In genomic region chr6:15606347-15606746, GRCh38 we compare ENCODE assay signal across 32 cellular contexts.
"Had no signal": no experiment of that assay in that cellular context is flagged by ENCODE, and none has a peak within 500 bp of the region (broad histone marks: within the 10 kb centered on the region; RNA-seq: fewer than 3 reads in every experiment).

No MANE protein-coding gene starts in this region.

- H3K9me3 ChIP-seq: adrenal gland, body of pancreas, breast epithelium had no signal

- H3K27me3 ChIP-seq: adrenal gland, body of pancreas, brain microvascular endothelial cell, breast epithelium had no signal

- H3K4me1 ChIP-seq: adrenal gland, body of pancreas, breast epithelium had no signal

- FAIRE-seq: astrocyte, TTC549 had no signal

- H3K27ac ChIP-seq: adrenal gland, body of pancreas, brain microvascular endothelial cell, breast epithelium, VCaP had no signal

- DNase-seq: activated B cell treated with CpG ODN at 0.5 μM for 24 hours; activated CD4-positive, alpha-beta memory T cell treated with anti-CD3 and anti-CD28 coated beads for 36 hours; activated CD4-positive, alpha-beta T cell treated with anti-CD3 and anti-CD28 coated beads for 4 hours; activated CD4-positive, alpha-beta T cell treated with anti-CD3 and anti-CD28 coated beads, Interleukin-2, amount 10 ng/mL, durations not matched to agents 24 days and 14 days; activated CD4-positive, alpha-beta T cell treated with anti-CD3 and anti-CD28 coated beads, Interleukin-2, amount 50 U/mL, for 1 hour; activated CD4-positive, alpha-beta T cell treated with anti-CD3 and anti-CD28 coated beads, Interleukin-2, amount 50 U/mL, for 4 hours; activated CD4-positive, CD25-positive, alpha-beta regulatory T cell treated with anti-CD3 and anti-CD28 coated beads, Interleukin-2, amount 50 U/mL, for 72 hours; activated CD8-positive, alpha-beta memory T cell treated with anti-CD3 and anti-CD28 coated beads, Interleukin-2, amount 50 U/mL, for 4 hours; activated CD8-positive, alpha-beta T cell treated with anti-CD3 and anti-CD28 coated beads for 36 hours; activated effector memory CD4-positive, alpha-beta T cell treated with anti-CD3 and anti-CD28 coated beads, Interleukin-2, amount 50 U/mL, for 16 hours; activated gamma-delta T cell treated with Interleukin-2 at 50 U/mL for 16 hours; activated naive CD4-positive, alpha-beta T cell; activated naive CD4-positive, alpha-beta T cell treated with anti-CD3 and anti-CD28 coated beads for 36 hours; activated naive CD4-positive, alpha-beta T cell treated with anti-CD3 and anti-CD28 coated beads, Interleukin-2, amount 50 U/mL, for 16 hours; activated naive CD8-positive, alpha-beta T cell treated with anti-CD3 and anti-CD28 coated beads for 36 hours; activated T-cell treated with anti-CD3 and anti-CD28 coated beads for 4 hours; activated T-cell treated with anti-CD3 and anti-CD28 coated beads, Interleukin-2, amount 50 U/mL, for 1 hour; activated T-cell treated with anti-CD3 and anti-CD28 coated beads, Interleukin-2, amount 50 U/mL, for 4 hours; activated T-cell treated with anti-CD3 and anti-CD28 coated beads, Interleukin-2, amount 50 U/mL, for 72 hours; adrenal gland; amniotic stem cell; aorta; body of pancreas; brain microvascular endothelial cell; central memory CD4-positive, alpha-beta T cell; T-cell; T-helper 17 cell; T1000 had no signal

- H3K36me3 ChIP-seq: adrenal gland, brain microvascular endothelial cell, breast epithelium had no signal

- H3K4me3 ChIP-seq: adrenal gland, body of pancreas, breast epithelium had no signal
